1 cellular context compared by ENCODE assay signal in genomic region chr11:93850585-93851018, GRCh38.
TF ChIP-seq lines count a peak whose summit lies in the region.

VSTM5 (minus strand) TSS chr11:93850618; CDS start chr11:93850502, 116 bp downstream.

TF ChIP-seq in GM23338, 12 proteins besides CTCF, POLR2A, EP300 and RAD21 (continued from another document):
- TF ChIP-seq REST (IDR thresholded peaks at IDR 0.05; ENCODE audit: unreplicated experiment) (no peak), ETS1 (IDR thresholded peaks at IDR 0.05) (no peak), POLR2AphosphoS5 (IDR thresholded peaks at IDR 0.05; ENCODE audit: low read depth) (no peak), ZNF331 (CRISPR knock-in tag; IDR thresholded peaks at IDR 0.05; ENCODE audit: low read depth) (no peak), JUNB (IDR thresholded peaks at IDR 0.05; ENCODE audit: unreplicated experiment) (no peak), EZH2 (IDR thresholded peaks at IDR 0.05; ENCODE audit: low read depth, unreplicated experiment) (no peak), EZH2phosphoT487 (IDR thresholded peaks at IDR 0.05; ENCODE audit: unreplicated experiment) (no peak)
